Comparison of ENCODE assay signal across 12 cellular contexts in genomic region chr1:150061632-150062101, GRCh38. TPM values are rescaled to one million over a fixed set of nuclear protein-coding genes. Genes with fewer than 3 reads are reported as not detected.
DNase-seq lines count a peak whose midpoint lies in the region; ATAC-seq and TF ChIP-seq lines count a peak whose summit lies in the region.
"Had no signal": no experiment of that assay in that cellular context is flagged by ENCODE, and none has a peak within 500 bp of the region (broad histone marks: within the 10 kb centered on the region; RNA-seq: fewer than 3 reads in every experiment).

No MANE protein-coding gene starts in this region.

- H3K4me1 Mint-ChIP-seq in nephron, result peaks cover 21% of the 10 kb centered on the region
- peaks cover 9% of the 10 kb centered on the region for H3K4me1 Mint-ChIP-seq in T-helper 2 cell treated with Interferon-gamma antibody and Interleukin-4, amounts not matched to agents 5 μg/mL and 100 μg/mL, for 36 hours (ENCODE audit: low read depth)

- no peaks in the 10 kb centered on the region for H3K27me3 Mint-ChIP-seq in nephron (ENCODE audit: low read depth)
- H3K27me3 Mint-ChIP-seq in T-helper 2 cell treated with Interferon-gamma antibody and Interleukin-4, amounts not matched to agents 5 μg/mL and 100 μg/mL, for 36 hours (ENCODE audit: low read depth), result peaks cover 9% of the 10 kb centered on the region
- H3K27me3 Mint-ChIP-seq: activated naive CD8-positive, alpha-beta T cell treated with anti-CD3 and anti-CD28 coated beads for 36 hours had no signal

- H3K4me3 Mint-ChIP-seq in nephron, result peak overlapping the region in 1 of 3 experiments; percentile 20
- H3K4me3 Mint-ChIP-seq in T-helper 2 cell treated with Interferon-gamma antibody and Interleukin-4, amounts not matched to agents 5 μg/mL and 100 μg/mL, for 36 hours, result no peak overlapping the region
- H3K4me3 Mint-ChIP-seq: activated naive CD8-positive, alpha-beta T cell treated with anti-CD3 and anti-CD28 coated beads for 36 hours had no signal

- in situ Hi-C loops in KBM-7 (cut with MboI; ENCODE audit: low pct_unique_long_range_greater_than_20kb, low sequenced_read_pairs), result no loop called here

- no peak for TF ChIP-seq CTCF in epithelial cell of esophagus (IDR thresholded peaks at IDR 0.05; ENCODE audit: insufficient read depth, low read depth, low read length, missing control alignments)
- TF ChIP-seq CTCF in nephron (IDR thresholded peaks at IDR 0.05; ENCODE audit: unreplicated experiment in 3 of 3), result no peak

- H3K36me3 Mint-ChIP-seq in nephron (ENCODE audit: low read depth), result no peaks in the 10 kb centered on the region
- H3K36me3 Mint-ChIP-seq in T-helper 2 cell treated with Interferon-gamma antibody and Interleukin-4, amounts not matched to agents 5 μg/mL and 100 μg/mL, for 36 hours (ENCODE audit: low read depth), result no peaks in the 10 kb centered on the region
- H3K36me3 Mint-ChIP-seq: activated naive CD8-positive, alpha-beta T cell treated with anti-CD3 and anti-CD28 coated beads for 36 hours had no signal

- no peak overlapping the region for H3K4me3 ChIP-seq in epithelial cell of esophagus (ENCODE audit: low read length)

- peak; percentile 57 for DNase-seq in AG08396 (ENCODE audit: low spot score)
- peak; percentile 95 for DNase-seq in M059J (ENCODE audit: low read depth)
- peak; percentile 79 for DNase-seq in epithelial cell of esophagus (ENCODE audit: low read depth)
- no peak for DNase-seq in KBM-7
- DNase-seq in T-helper 2 cell treated with Interferon-gamma antibody and Interleukin-4, amounts not matched to agents 5 μg/mL and 100 μg/mL, for 36 hours (ENCODE audit: low spot score), result no peak
- no peak for DNase-seq in activated naive CD4-positive, alpha-beta T cell treated with anti-CD3 and anti-CD28 coated beads, Interleukin-2, amount 50 U/mL, for 16 hours
- DNase-seq: activated CD4-positive, alpha-beta T cell treated with anti-CD3 and anti-CD28 coated beads, Interleukin-2, amount 50 U/mL, for 4 hours; activated naive CD8-positive, alpha-beta T cell treated with anti-CD3 and anti-CD28 coated beads for 36 hours; mesendoderm; small intestine had no signal

- no peaks in the 10 kb centered on the region for H3K9me3 Mint-ChIP-seq in nephron
- no peaks in the 10 kb centered on the region for H3K9me3 Mint-ChIP-seq in T-helper 2 cell treated with Interferon-gamma antibody and Interleukin-4, amounts not matched to agents 5 μg/mL and 100 μg/mL, for 36 hours
- H3K9me3 Mint-ChIP-seq: activated naive CD8-positive, alpha-beta T cell treated with anti-CD3 and anti-CD28 coated beads for 36 hours had no signal

- peak overlapping the region; percentile 65 to 86 (median 75) for H3K27ac Mint-ChIP-seq in nephron
- H3K27ac Mint-ChIP-seq in T-helper 2 cell treated with Interferon-gamma antibody and Interleukin-4, amounts not matched to agents 5 μg/mL and 100 μg/mL, for 36 hours, result no peak overlapping the region
- H3K27ac Mint-ChIP-seq: activated naive CD8-positive, alpha-beta T cell treated with anti-CD3 and anti-CD28 coated beads for 36 hours had no signal

- no peak for ATAC-seq in GM18907 (IDR thresholded peaks at IDR 0.05; ENCODE audit: unreplicated experiment)

RNA-seq across cellular contexts. Expression of gene VPS45, which starts 5.9 kb away (rescaled TPM):
- total RNA-seq in M059J (2014; rRNA removed; shearing (Covaris generic)), result 57.5 and 78.3 TPM in 2 replicates

RNA-seq across cellular contexts. Expression of gene OTUD7B, which starts 51.1 kb away (rescaled TPM):
- total RNA-seq in M059J (2014; rRNA removed; shearing (Covaris generic)), result 8.2 and 17.1 TPM in 2 replicates

Comparison
In these comparisons a context has a peak if more than half of its experiments do, and no peak if none do; other contexts are left out.
1. DNase-seq: peak in AG08396 (single experiment), M059J (single experiment) and epithelial cell of esophagus (single experiment); none in KBM-7 (single experiment), T-helper 2 cell treated with Interferon-gamma antibody and Interleukin-4, amounts not matched to agents 5 μg/mL and 100 μg/mL, for 36 hours (single experiment) and activated naive CD4-positive, alpha-beta T cell treated with anti-CD3 and anti-CD28 coated beads, Interleukin-2, amount 50 U/mL, for 16 hours (single experiment).